ENCODE assay signal across 24 cellular contexts in genomic region chr1:162353078-162353477, GRCh38. TPM values are rescaled to one million over a fixed set of nuclear protein-coding genes. Genes with fewer than 3 reads are reported as not detected.
DNase-seq lines count a peak whose midpoint lies in the region; ATAC-seq, FAIRE-seq and TF ChIP-seq lines count a peak whose summit lies in the region.
"Had no signal": no experiment of that assay in that cellular context is flagged by ENCODE, and none has a peak within 500 bp of the region (broad histone marks: within the 10 kb centered on the region; RNA-seq: fewer than 3 reads in every experiment).

No MANE protein-coding gene starts in this region.

- TF ChIP-seq CTCF in GM23338 (conservative IDR thresholded peaks at IDR 0.05; ENCODE audit: low read depth in 2 of 2) (no peak), K562 (IDR thresholded peaks at IDR 0.05 in 2 of 3, conservative IDR thresholded peaks at IDR 0.05 in 1 of 3; ENCODE audit: insufficient read depth in 2 of 3, low read depth in 1 of 3, low read length in 3 of 3) (no peak), neural crest cell (conservative IDR thresholded peaks at IDR 0.05) (no peak)

- POLR2A ChIA-PET in K562 (lab: Yijun Ruan, JAX): interaction anchor here (2.3 kb wide), 1 partner anchor 10 kb away, joined by 8 read pairs; no protein-coding TSS in a partner anchor

- no peak overlapping the region for H2AFZ ChIP-seq in GM23338
- H2AFZ ChIP-seq in K562 (ENCODE audit: low read depth, low read length): peak overlapping the region; percentile 73

- TF ChIP-seq EP300 in K562 (IDR thresholded peaks at IDR 0.05; ENCODE audit: low read length): no peak

- intact Hi-C loops in K562 (cut with micrococcal nuclease): loop anchor here (10.0 kb wide), 1 partner anchor 262 kb away; no protein-coding TSS in a partner anchor
- intact Hi-C loops in Right ventricle myocardium inferior (cut with DNase I): no loop called here
- intact Hi-C loops in posterior cingulate gyrus (cut with DNase I): no loop called here

- H3K4me1 ChIP-seq in GM23338 (ENCODE audit: insufficient read depth) (peaks cover 9% of the 10 kb centered on the region; the same call in 1 of the 2 replicates), K562 (replicated peaks in 1 of 2; ENCODE audit: control insufficient read depth in 2 of 2, insufficient read depth in 2 of 2, low read length in 2 of 2) (peaks cover 13 to 58% of the 10 kb centered on the region in 2 experiments; a peak in 4 of 5 replicates), iPS-20b (ENCODE audit: insufficient read depth, low read length) (peaks cover 2% of the 10 kb centered on the region; the same call in 1 of the 2 replicates)
- H3K4me1 ChIP-seq: BLaER1 had no signal

- no peak for FAIRE-seq in K562 (lab: Jason Lieb, UNC)
- no peak for FAIRE-seq in RCC 7860 (lab: Jason Lieb, UNC)
- FAIRE-seq: A549, GM12892, GM18507 had no signal

- no peaks in the 10 kb centered on the region for H3K9me3 ChIP-seq in K562 (replicated peaks; ENCODE audit: control insufficient read depth, insufficient read depth, low read depth, low read length)
- no peaks in the 10 kb centered on the region for H3K9me3 ChIP-seq in iPS-20b (ENCODE audit: insufficient read depth, low read depth, low read length)
- H3K9me3 ChIP-seq: A549, BLaER1 had no signal

- no peak for TF ChIP-seq POLR2A in K562 (conservative IDR thresholded peaks at IDR 0.05)

- ATAC-seq in GM23338: peak; percentile 16; the same call in 1 of the 3 replicates
- no peak for ATAC-seq in K562
- no peak for ATAC-seq in Right ventricle myocardium inferior
- ATAC-seq in GM21737 (IDR thresholded peaks at IDR 0.05; ENCODE audit: unreplicated experiment): no peak
- ATAC-seq: A549 had no signal

- H3K27me3 Mint-ChIP-seq in GM23338 (ENCODE audit: insufficient read depth, low read depth, poor library complexity) (peaks cover 10% of the 10 kb centered on the region), neural crest cell (ENCODE audit: low read depth) (no peaks in the 10 kb centered on the region)

- H3K9me1 ChIP-seq in K562 (ENCODE audit: control insufficient read depth, insufficient read depth, low read length): no peaks in the 10 kb centered on the region

- no peaks in the 10 kb centered on the region for H3F3A ChIP-seq in GM23338 (replicated peaks; ENCODE audit: low read depth)

- H3K9me2 ChIP-seq in GM23338 (ENCODE audit: insufficient read depth): no peaks in the 10 kb centered on the region

- no peaks in the 10 kb centered on the region for H3K79me2 ChIP-seq in GM23338 (replicated peaks; ENCODE audit: insufficient read depth)
- no peaks in the 10 kb centered on the region for H3K79me2 ChIP-seq in K562 (ENCODE audit: control insufficient read depth, insufficient read depth, low read length)

- H3K36me3 Mint-ChIP-seq in GM23338 (ENCODE audit: low read depth) (peaks cover 27% of the 10 kb centered on the region), neural crest cell (ENCODE audit: low read depth) (peaks cover 12% of the 10 kb centered on the region)
- H3K36me3 Mint-ChIP-seq: CD4-positive, alpha-beta memory T cell; IgD-negative memory B cell had no signal

- no peaks in the 10 kb centered on the region for H3K27me3 ChIP-seq in GM23338 (ENCODE audit: insufficient read depth)
- H3K27me3 ChIP-seq in K562 (ENCODE audit: control insufficient read depth in 2 of 2, insufficient read depth in 2 of 2, low read length in 2 of 2): no peaks in the 10 kb centered on the region
- no peaks in the 10 kb centered on the region for H3K27me3 ChIP-seq in iPS-20b (ENCODE audit: insufficient read depth, low read length)
- H3K27me3 ChIP-seq: BLaER1 had no signal

- H3K4me1 Mint-ChIP-seq in GM23338 (peaks cover 23% of the 10 kb centered on the region), neural crest cell (peaks cover 23% of the 10 kb centered on the region)
- H3K4me1 Mint-ChIP-seq: CD4-positive, alpha-beta memory T cell; IgD-negative memory B cell had no signal

- H3K27ac Mint-ChIP-seq in GM23338 (peak overlapping the region; percentile 88), neural crest cell (ENCODE audit: unreplicated experiment) (peak overlapping the region; percentile 65)
- H3K27ac Mint-ChIP-seq: CD4-positive, alpha-beta memory T cell; IgD-negative memory B cell had no signal

- H3K9me3 Mint-ChIP-seq in GM23338 (no peaks in the 10 kb centered on the region), neural crest cell (no peaks in the 10 kb centered on the region)
- H3K9me3 Mint-ChIP-seq: CD14-positive monocyte; CD4-positive, alpha-beta memory T cell; IgD-negative memory B cell had no signal

- WGBS in K562 (ENCODE audit: insufficient coverage, low coverage, missing lambda C conversion rate): 54% methylated on average over 9 of the region's 9 CpGs

- H3K4me3 Mint-ChIP-seq in GM23338 (no peak overlapping the region; the same call in 2 of the 3 replicates), neural crest cell (no peak overlapping the region)
- H3K4me3 Mint-ChIP-seq: CD14-positive monocyte; CD4-positive, alpha-beta memory T cell; IgD-negative memory B cell had no signal

- no peak for DNase-seq in GM23338 (ENCODE audit: low spot score)
- no peak for DNase-seq in K562 (ENCODE audit: extremely low read depth in 1 of 4, low spot score in 3 of 4)
- no peak for DNase-seq in neural crest cell (ENCODE audit: low read depth, low spot score)
- no peak for DNase-seq in Right ventricle myocardium inferior (ENCODE audit: missing footprints)
- no peak for DNase-seq in posterior cingulate gyrus
- no peak for DNase-seq in RCC 7860 (ENCODE audit: low spot score)
- DNase-seq: CD4-positive, alpha-beta memory T cell; DMS153; DMS79; GDM1; HCEC 1CT had no signal

- H3K9ac ChIP-seq in K562 (ENCODE audit: insufficient read depth in 1 of 2, low read depth in 2 of 2, low read length in 2 of 2): peak overlapping the region in 1 of 2 experiments; percentile 26; a peak in 1 of 4 replicates
- 0 out of 2 replicates have a peak overlapping the region, but pooled peaks have one; percentile 15 for H3K9ac ChIP-seq in iPS-20b (ENCODE audit: low read depth, low read length)
- H3K9ac ChIP-seq: BLaER1 had no signal

- BruUV-seq in K562 (replicated peaks; lab: Mats Ljungman, UMichigan): no TSS peak

- in situ Hi-C loops in K562 (cut with MboI): no loop called here

- no peak overlapping the region for H3K27ac ChIP-seq in GM23338 (ENCODE audit: low read depth)
- 0 out of 3 replicates have a peak overlapping the region, but pooled peaks have one; percentile 4 for H3K27ac ChIP-seq in K562 (ENCODE audit: extremely low read depth, low read depth, low read length)
- no peak overlapping the region for H3K27ac ChIP-seq in iPS-20b (ENCODE audit: low read length)
- H3K27ac ChIP-seq: 22Rv1, A549, BLaER1, HL-60 had no signal

- H3K4me3 ChIP-seq in GM23338 (no peak overlapping the region), K562 (no peak overlapping the region), iPS-20b (ENCODE audit: low read length) (no peak overlapping the region)
- H3K4me3 ChIP-seq: A549, BLaER1 had no signal

- H3K36me3 ChIP-seq in GM23338 (ENCODE audit: insufficient read depth) (no peaks in the 10 kb centered on the region), K562 (ENCODE audit: control insufficient read depth, insufficient read depth, low read length) (no peaks in the 10 kb centered on the region), iPS-20b (ENCODE audit: insufficient read depth, low read depth, low read length) (peaks cover 9% of the 10 kb centered on the region)
- H3K36me3 ChIP-seq: BLaER1 had no signal

- CTCF ChIA-PET in K562 (lab: Yijun Ruan, JAX; ENCODE audit: low intra/inter-chr PET ratio): no interaction called here

- no peak for TF ChIP-seq RAD21 in K562 (CRISPR knock-in tag; conservative IDR thresholded peaks at IDR 0.05 in 1 of 2, IDR thresholded peaks at IDR 0.05 in 1 of 2)

- H4K20me1 ChIP-seq in GM23338 (replicated peaks; ENCODE audit: insufficient read depth): no peaks in the 10 kb centered on the region
- H4K20me1 ChIP-seq in K562 (replicated peaks; ENCODE audit: control insufficient read depth, insufficient read depth, low read length): no peaks in the 10 kb centered on the region
- H4K20me1 ChIP-seq: BLaER1 had no signal

- H3K4me2 ChIP-seq in GM23338: no peak overlapping the region; the same call in 1 of the 2 replicates
- H3K4me2 ChIP-seq in K562 (ENCODE audit: insufficient read depth, low read length): no peak overlapping the region
- H3K4me2 ChIP-seq: A549, BLaER1 had no signal

RNA-seq across cellular contexts. Expression of gene SPATA46, which starts 23.6 kb away (rescaled TPM):
- not detected in 2 replicates for total RNA-seq in GM23338 (2014; rRNA removed; shearing (Covaris generic))
- not detected in 2 replicates for polyA plus RNA-seq in GM23338 (2016; fragmentation: Nextera tagmentation; extraction: Ambion mirVana)
- total RNA-seq in K562 (2011; cell fraction: chromatin; rRNA removed; ENCODE audit: low replicate concordance): not detected in 2 replicates
- total RNA-seq in K562 (2011; cell fraction: nucleolus; rRNA removed): not detected in 2 replicates
- total RNA-seq in K562 (2011; cell fraction: nucleoplasm; rRNA removed): not detected in 2 replicates
- total RNA-seq in K562 (2014; rRNA removed): not detected in 2 replicates
- not detected in 2 replicates for total RNA-seq in K562 (2014; rRNA removed; fragmentation: Illumina TruSeq; extraction: Trizol)
- total RNA-seq in K562 (2015; rRNA removed; fragmentation: Illumina TruSeq; extraction: Trizol): not detected in 2 replicates
- total RNA-seq in K562 (2021): not detected in 2 replicates
- 0.04 TPM in 2 replicates for polyA plus RNA-seq in K562 (2011; rRNA removed)
- 0.03 TPM in 1 of 2 replicates, not detected in the other for polyA plus RNA-seq in K562 (2011; cell fraction: cytosol; rRNA removed)
- polyA plus RNA-seq in K562 (2011; cell fraction: nucleus; rRNA removed): 0.14 TPM in 1 of 2 replicates, not detected in the other
- polyA plus RNA-seq in K562 (2012): 0.15 TPM in 1 of 2 replicates, not detected in the other
- polyA plus RNA-seq in K562 (2014; fragmentation: Illumina TruSeq; extraction: Trizol): not detected in 2 replicates
- under 1 TPM in 1 of 2 experiments, not detected in 1; 0.11 TPM for polyA plus RNA-seq in K562 (2014; fragmentation: Nextera tagmentation; extraction: Ambion mirVana)
- polyA plus RNA-seq in K562 (2014; rRNA removed): not detected in 2 replicates
- polyA minus RNA-seq in K562 (2011; rRNA and poly(A)+ RNA removed): not detected in 2 replicates
- not detected in 2 replicates for polyA minus RNA-seq in K562 (2011; cell fraction: cytosol; rRNA and poly(A)+ RNA removed)
- not detected in 2 replicates for polyA minus RNA-seq in K562 (2011; cell fraction: nucleus; rRNA and poly(A)+ RNA removed)
- total RNA-seq in neural crest cell: not detected in 2 replicates
- total RNA-seq in Right ventricle myocardium inferior: not detected
- total RNA-seq: CD4-positive, alpha-beta memory T cell; Daoy; H4; HT1080 had no signal
- polyA plus RNA-seq: A549; CD14-positive monocyte; CD4-positive, alpha-beta memory T cell; IgD-negative memory B cell had no signal

RNA-seq across cellular contexts. Expression of gene C1orf226, which starts 28.4 kb away (rescaled TPM):
- 7.9 and 12.5 TPM in 2 replicates for total RNA-seq in GM23338 (2014; rRNA removed; shearing (Covaris generic))
- polyA plus RNA-seq in GM23338 (2016; fragmentation: Nextera tagmentation; extraction: Ambion mirVana): 2.3 and 2.7 TPM in 2 replicates
- 1.0 and 2.1 TPM in 2 replicates for total RNA-seq in K562 (2011; cell fraction: chromatin; rRNA removed; ENCODE audit: low replicate concordance)
- total RNA-seq in K562 (2011; cell fraction: nucleolus; rRNA removed): 0.92 and 1.2 TPM in 2 replicates
- 1.6 and 1.9 TPM in 2 replicates for total RNA-seq in K562 (2011; cell fraction: nucleoplasm; rRNA removed)
- 0.36 and 0.37 TPM in 2 replicates for total RNA-seq in K562 (2014; rRNA removed)
- 0.47 and 0.64 TPM in 2 replicates for total RNA-seq in K562 (2014; rRNA removed; fragmentation: Illumina TruSeq; extraction: Trizol)
- 0.33 and 0.53 TPM in 2 replicates for total RNA-seq in K562 (2015; rRNA removed; fragmentation: Illumina TruSeq; extraction: Trizol)
- total RNA-seq in K562 (2021): 1.4 and 1.6 TPM in 2 replicates
- polyA plus RNA-seq in K562 (2011; rRNA removed): 0.81 and 1.4 TPM in 2 replicates
- 0.97 and 1.4 TPM in 2 replicates for polyA plus RNA-seq in K562 (2011; cell fraction: cytosol; rRNA removed)
- 1.9 and 2.6 TPM in 2 replicates for polyA plus RNA-seq in K562 (2011; cell fraction: nucleus; rRNA removed)
- polyA plus RNA-seq in K562 (2012): 1.2 and 1.6 TPM in 2 replicates
- polyA plus RNA-seq in K562 (2014; fragmentation: Illumina TruSeq; extraction: Trizol): 1.2 and 1.3 TPM in 2 replicates
- under 1 TPM; 0.10 to 0.20 TPM for polyA plus RNA-seq in K562 (2014; fragmentation: Nextera tagmentation; extraction: Ambion mirVana)
- 0.56 and 0.88 TPM in 2 replicates for polyA plus RNA-seq in K562 (2014; rRNA removed)
- polyA minus RNA-seq in K562 (2011; rRNA and poly(A)+ RNA removed): 0.70 and 1.4 TPM in 2 replicates
- 0.57 and 2.2 TPM in 2 replicates for polyA minus RNA-seq in K562 (2011; cell fraction: cytosol; rRNA and poly(A)+ RNA removed)
- polyA minus RNA-seq in K562 (2011; cell fraction: nucleus; rRNA and poly(A)+ RNA removed): 0.67 and 1.4 TPM in 2 replicates
- 9.3 and 9.8 TPM in 2 replicates for total RNA-seq in neural crest cell
- 4.6 TPM for total RNA-seq in Right ventricle myocardium inferior
- total RNA-seq: CD4-positive, alpha-beta memory T cell had no signal
- polyA plus RNA-seq: CD4-positive, alpha-beta memory T cell; IgD-negative memory B cell had no signal

RNA-seq across cellular contexts. Expression of gene SH2D1B, which starts 58.9 kb away (rescaled TPM):
- total RNA-seq in GM23338 (2014; rRNA removed; shearing (Covaris generic)): not detected in 2 replicates
- polyA plus RNA-seq in GM23338 (2016; fragmentation: Nextera tagmentation; extraction: Ambion mirVana): not detected in 2 replicates
- 4.8 and 6.8 TPM in 2 replicates for total RNA-seq in K562 (2011; cell fraction: chromatin; rRNA removed; ENCODE audit: low replicate concordance)
- total RNA-seq in K562 (2011; cell fraction: nucleolus; rRNA removed): 2.2 and 2.8 TPM in 2 replicates
- 4.0 and 5.0 TPM in 2 replicates for total RNA-seq in K562 (2011; cell fraction: nucleoplasm; rRNA removed)
- 5.2 and 5.6 TPM in 2 replicates for total RNA-seq in K562 (2014; rRNA removed)
- total RNA-seq in K562 (2014; rRNA removed; fragmentation: Illumina TruSeq; extraction: Trizol): 9.7 and 10.8 TPM in 2 replicates
- total RNA-seq in K562 (2015; rRNA removed; fragmentation: Illumina TruSeq; extraction: Trizol): 7.9 and 8.3 TPM in 2 replicates
- 5.4 and 6.3 TPM in 2 replicates for total RNA-seq in K562 (2021)
- polyA plus RNA-seq in K562 (2011; rRNA removed): 4.8 and 5.7 TPM in 2 replicates
- polyA plus RNA-seq in K562 (2011; cell fraction: cytosol; rRNA removed): 3.3 and 5.0 TPM in 2 replicates
- 4.2 and 4.5 TPM in 2 replicates for polyA plus RNA-seq in K562 (2011; cell fraction: nucleus; rRNA removed)
- 3.6 and 9.5 TPM in 2 replicates for polyA plus RNA-seq in K562 (2012)
- polyA plus RNA-seq in K562 (2014; fragmentation: Illumina TruSeq; extraction: Trizol): 13.4 and 14.1 TPM in 2 replicates
- 10 to 100 TPM; 17.1 to 19.6 TPM for polyA plus RNA-seq in K562 (2014; fragmentation: Nextera tagmentation; extraction: Ambion mirVana)
- 7.2 and 12.3 TPM in 2 replicates for polyA plus RNA-seq in K562 (2014; rRNA removed)
- polyA minus RNA-seq in K562 (2011; rRNA and poly(A)+ RNA removed): 3.4 and 4.4 TPM in 2 replicates
- 1.0 and 1.7 TPM in 2 replicates for polyA minus RNA-seq in K562 (2011; cell fraction: cytosol; rRNA and poly(A)+ RNA removed)
- polyA minus RNA-seq in K562 (2011; cell fraction: nucleus; rRNA and poly(A)+ RNA removed): 1.3 and 2.6 TPM in 2 replicates
- not detected in 2 replicates for total RNA-seq in neural crest cell
- total RNA-seq in Right ventricle myocardium inferior: 0.24 TPM
- total RNA-seq: CD4-positive, alpha-beta memory T cell had no signal
